11 cellular contexts compared by ENCODE assay signal in the genomic region with DNA sequence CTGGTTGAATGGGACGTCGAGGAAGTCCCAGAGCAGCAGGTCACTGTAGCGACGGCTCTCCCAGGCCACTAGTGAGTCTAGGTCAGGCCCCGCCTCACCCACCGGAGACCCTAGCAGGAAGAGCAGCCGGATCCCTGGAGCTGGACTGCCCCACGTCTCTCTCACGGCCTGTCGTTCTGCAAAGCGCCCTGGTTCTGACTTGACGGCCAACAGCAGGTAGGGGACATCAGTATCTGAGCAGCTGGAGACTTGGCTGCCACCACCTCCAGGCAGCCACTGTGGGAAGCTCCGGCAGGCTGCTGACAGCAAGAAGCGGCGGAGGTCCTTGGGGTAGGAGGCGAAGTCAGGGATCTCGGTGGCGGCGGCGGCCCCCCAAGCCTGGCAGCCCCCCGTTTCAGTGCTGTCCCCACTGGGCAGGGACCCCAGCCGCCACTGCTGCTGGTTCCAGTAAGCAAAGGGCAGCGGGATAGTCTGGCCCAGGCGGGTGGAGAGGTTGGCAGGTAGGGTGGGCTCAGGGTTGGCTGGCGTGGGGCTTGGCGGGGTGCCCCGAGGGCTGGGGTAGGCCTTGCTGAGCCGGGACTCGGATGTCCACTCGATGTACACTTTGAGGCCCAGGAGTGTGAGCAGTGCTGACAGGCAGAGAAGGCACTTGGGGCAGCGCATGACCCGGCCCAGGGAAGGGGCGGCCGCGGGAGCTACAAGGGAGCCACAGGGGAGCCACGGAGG. TPM values are rescaled to one million over a fixed set of nuclear protein-coding genes. Genes with fewer than 3 reads are reported as not detected.
A peak's percentile ranks its signal among the peaks of the same experiment; 100 is the strongest.
DNase-seq lines count a peak whose midpoint lies in the region; ATAC-seq, FAIRE-seq and TF ChIP-seq lines count a peak whose summit lies in the region.
"Had no signal": no experiment of that assay in that cellular context is flagged by ENCODE, and none has a peak within 500 bp of the region (broad histone marks: within the 10 kb centered on the region; RNA-seq: fewer than 3 reads in every experiment).

No MANE protein-coding gene starts in this region.

- no peak for FAIRE-seq in bronchial epithelial cell (lab: Jason Lieb, UNC)

- DNase-seq in bronchial epithelial cell (ENCODE audit: low read depth) (no peak), left lung (no peak), smooth muscle cell (lab: John Stamatoyannopoulos, UW; ENCODE audit: unreplicated experiment) (no peak)
- no peak for DNase-seq in NK-92 treated with Interleukin-12 subunit alpha and Interleukin-12 subunit beta, amount 100 ng/mL, for 24 hours (lab: John Stamatoyannopoulos, UW)
- DNase-seq in activated CD8-positive, alpha-beta memory T cell treated with anti-CD3 and anti-CD28 coated beads, Interleukin-2, amount 50 U/mL, for 4 hours: no peak

- WGBS in HUES64: 89% methylated on average over 36 of the region's 36 CpGs
- WGBS in smooth muscle cell (ENCODE audit: low lambda C conversion rate): 92% methylated on average over 36 of the region's 36 CpGs

- H3K9me3 ChIP-seq in HUES64 (ENCODE audit: insufficient read depth, low read depth, low read length): no peaks in the 10 kb centered on the region
- no peaks in the 10 kb centered on the region for H3K9me3 ChIP-seq in left lung
- H3K9me3 ChIP-seq in smooth muscle cell (replicated peaks; ENCODE audit: low read depth): no peaks in the 10 kb centered on the region

- ATAC-seq in left lung (peak; percentile 14), HG02973 (IDR thresholded peaks at IDR 0.05; ENCODE audit: unreplicated experiment) (no peak), HG03175 (IDR thresholded peaks at IDR 0.05; ENCODE audit: unreplicated experiment) (no peak)

- no peaks in the 10 kb centered on the region for H3F3A ChIP-seq in smooth muscle cell (ENCODE audit: low read depth)

- no peak overlapping the region for H2AFZ ChIP-seq in smooth muscle cell (ENCODE audit: low read depth)

- no peaks in the 10 kb centered on the region for H3K79me2 ChIP-seq in smooth muscle cell (ENCODE audit: low read depth)

- H3K27me3 ChIP-seq in HUES64 (ENCODE audit: insufficient read depth, low read length): no peaks in the 10 kb centered on the region
- H3K27me3 ChIP-seq in bronchial epithelial cell (ENCODE audit: control insufficient read depth, insufficient read depth, low read length): no peaks in the 10 kb centered on the region
- H3K27me3 ChIP-seq in left lung: no peaks in the 10 kb centered on the region
- H3K27me3 ChIP-seq in smooth muscle cell (ENCODE audit: low read depth): no peaks in the 10 kb centered on the region

- H3K9ac ChIP-seq in HUES64 (ENCODE audit: low read depth, low read length): no peak overlapping the region
- peak overlapping the region; percentile 73 for H3K9ac ChIP-seq in smooth muscle cell (ENCODE audit: low read depth)
- H3K9ac ChIP-seq: KMS-11 had no signal

- no peak for TF ChIP-seq CTCF in bronchial epithelial cell (IDR thresholded peaks at IDR 0.05; ENCODE audit: insufficient read depth, low read length, severe bottlenecking)
- TF ChIP-seq CTCF in left lung (IDR thresholded peaks at IDR 0.05): no peak
- no peak for TF ChIP-seq CTCF in smooth muscle cell (IDR thresholded peaks at IDR 0.05; ENCODE audit: borderline replicate concordance, insufficient read depth, poor library complexity, severe bottlenecking)

- peak overlapping the region; percentile 98 for H3K4me2 ChIP-seq in smooth muscle cell

- peaks cover 11% of the 10 kb centered on the region for H3K4me1 ChIP-seq in HUES64 (ENCODE audit: insufficient read depth, low read length)
- H3K4me1 ChIP-seq in left lung: peaks cover 14 to 83% of the 10 kb centered on the region in 2 donors
- H3K4me1 ChIP-seq in smooth muscle cell (ENCODE audit: low read depth): peaks cover 6% of the 10 kb centered on the region

- intact Hi-C loops in left lung (cut with DNase I): no loop called here

- H3K4me3 ChIP-seq in HUES64 (ENCODE audit: low read length): peak overlapping the region; percentile 57; the same call in 1 of the 2 replicates
- peak overlapping the region; percentile 65 for H3K4me3 ChIP-seq in bronchial epithelial cell (ENCODE audit: low read depth, low read length)
- peak overlapping the region; percentile 49 to 71 for H3K4me3 ChIP-seq in left lung
- H3K4me3 ChIP-seq in smooth muscle cell: peak overlapping the region; percentile 67

- H3K36me3 ChIP-seq in HUES64 (ENCODE audit: insufficient read depth, low read length) (peaks cover 24% of the 10 kb centered on the region), bronchial epithelial cell (ENCODE audit: control insufficient read depth, insufficient read depth, low read length) (peaks cover 18% of the 10 kb centered on the region), left lung (peaks cover 0 to 61% of the 10 kb centered on the region in 2 donors), smooth muscle cell (ENCODE audit: low read depth) (no peaks in the 10 kb centered on the region)

- H4K20me1 ChIP-seq in smooth muscle cell (ENCODE audit: low read depth): no peaks in the 10 kb centered on the region

- H3K27ac ChIP-seq in HUES64 (ENCODE audit: low read depth, low read length) (no peak overlapping the region), left lung (peak overlapping the region; percentile 75 to 90), smooth muscle cell (ENCODE audit: low read depth) (no peak overlapping the region)
- H3K27ac ChIP-seq: KMS-11 had no signal

RNA-seq across cellular contexts. Expression of a gene that starts 0.9 kb away (rescaled TPM):
- polyA plus RNA-seq in HUES64 (2013, experiment 1 of 2): 1.0 TPM
- 1.3 TPM for polyA plus RNA-seq in HUES64 (2013, experiment 2 of 2)
- 3.2 and 14.3 TPM in 2 replicates for total RNA-seq in bronchial epithelial cell
- 10 to 100 TPM; 21.8 to 41.5 TPM for total RNA-seq in left lung
- total RNA-seq in smooth muscle cell: 0.85 TPM in 2 replicates
- 1.7 and 3.0 TPM in 2 replicates for polyA plus RNA-seq in smooth muscle cell
- total RNA-seq: H4 had no signal

RNA-seq across cellular contexts. Expression of a gene that starts 13.4 kb away (rescaled TPM):
- 70.4 TPM for polyA plus RNA-seq in HUES64 (2013, experiment 1 of 2)
- polyA plus RNA-seq in HUES64 (2013, experiment 2 of 2): 69.3 TPM
- total RNA-seq in bronchial epithelial cell (39.5 and 40.2 TPM in 2 replicates), left lung (10 to 100 TPM; 58.3 to 58.5 TPM), smooth muscle cell (40.3 and 48.3 TPM in 2 replicates)
- polyA plus RNA-seq in smooth muscle cell: 65.8 and 69.2 TPM in 2 replicates

RNA-seq across cellular contexts. Expression of a gene that starts 16.7 kb away (rescaled TPM):
- not detected for polyA plus RNA-seq in HUES64 (2013, experiment 1 of 2)
- polyA plus RNA-seq in HUES64 (2013, experiment 2 of 2): not detected
- not detected in 2 replicates for total RNA-seq in bronchial epithelial cell
- not detected for total RNA-seq in left lung
- not detected in 2 replicates for total RNA-seq in smooth muscle cell
- polyA plus RNA-seq in smooth muscle cell: not detected in 2 replicates
- total RNA-seq: activated CD8-positive, alpha-beta memory T cell treated with anti-CD3 and anti-CD28 coated beads for 36 hours; H4 had no signal

RNA-seq across cellular contexts. Expression of a gene that starts 28.7 kb away (rescaled TPM):
- polyA plus RNA-seq in HUES64 (2013, experiment 1 of 2): 21.0 TPM
- 30.7 TPM for polyA plus RNA-seq in HUES64 (2013, experiment 2 of 2)
- total RNA-seq in bronchial epithelial cell (39.6 and 41.6 TPM in 2 replicates), left lung (10 to 100 TPM; 12.1 to 17.8 TPM), smooth muscle cell (24.6 and 30.3 TPM in 2 replicates)
- 47.9 and 53.9 TPM in 2 replicates for polyA plus RNA-seq in smooth muscle cell

RNA-seq across cellular contexts. Expression of a gene that starts 29.1 kb away (rescaled TPM):
- 40.3 TPM for polyA plus RNA-seq in HUES64 (2013, experiment 1 of 2)
- 33.1 TPM for polyA plus RNA-seq in HUES64 (2013, experiment 2 of 2)
- 13.7 and 58.4 TPM in 2 replicates for total RNA-seq in bronchial epithelial cell
- total RNA-seq in left lung: 10 to 100 TPM; 10.3 to 17.4 TPM
- total RNA-seq in smooth muscle cell: 5.4 and 5.6 TPM in 2 replicates
- 19.5 and 22.1 TPM in 2 replicates for polyA plus RNA-seq in smooth muscle cell

Comparison
In these comparisons a context has a peak if more than half of its experiments do, and no peak if none do; other contexts are left out.
1. H3K27ac ChIP-seq: peak in left lung (2 of 2); none in HUES64 (single experiment) and smooth muscle cell (single experiment).
2. Peak in every context shown above with its lines, with median percentiles within 50 percentile points of each other: H3K4me3 ChIP-seq.